4 cellular contexts compared by ENCODE assay signal in the genomic region with DNA sequence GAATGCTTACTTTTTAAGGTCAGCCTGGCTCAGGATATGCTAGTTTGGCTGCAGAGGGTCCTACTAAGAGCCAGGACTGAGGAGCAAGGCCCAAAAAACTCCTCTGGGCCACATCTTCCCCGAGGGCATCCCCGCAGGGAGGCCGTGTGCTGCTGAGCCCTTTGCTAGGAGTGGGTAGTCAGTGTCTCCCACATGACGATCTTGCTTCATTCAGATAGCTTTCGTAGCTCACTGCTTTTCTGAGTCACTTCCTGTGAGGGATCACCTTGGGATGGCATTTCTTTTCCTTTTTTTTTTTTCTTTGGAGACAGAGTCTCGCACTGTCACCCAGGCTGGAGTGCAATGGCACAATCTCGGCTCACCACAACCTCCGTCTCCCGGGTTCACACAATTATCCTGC. TPM values are rescaled to one million over a fixed set of nuclear protein-coding genes. Genes with fewer than 3 reads are reported as not detected.
"Had no signal": no experiment of that assay in that cellular context is flagged by ENCODE, and none has a peak within 500 bp of the region (broad histone marks: within the 10 kb centered on the region; RNA-seq: fewer than 3 reads in every experiment).

No MANE protein-coding gene starts in this region.

RNA-seq across cellular contexts. Expression of gene RIMBP3B, which starts 6.5 kb away (rescaled TPM):
- total RNA-seq: activated T-helper 2 cell treated with anti-CD3 and anti-CD28 coated beads, Interferon-gamma antibody, Interleukin-2, Interleukin-4, amounts not matched to agents 10 μg/mL and 5 μg/mL and 100 μg/mL, durations not matched to agents 14 hours and 24 hours and 36 hours; ascending aorta; bronchial epithelial cell; T-helper 17 cell had no signal
